In the genomic region with DNA sequence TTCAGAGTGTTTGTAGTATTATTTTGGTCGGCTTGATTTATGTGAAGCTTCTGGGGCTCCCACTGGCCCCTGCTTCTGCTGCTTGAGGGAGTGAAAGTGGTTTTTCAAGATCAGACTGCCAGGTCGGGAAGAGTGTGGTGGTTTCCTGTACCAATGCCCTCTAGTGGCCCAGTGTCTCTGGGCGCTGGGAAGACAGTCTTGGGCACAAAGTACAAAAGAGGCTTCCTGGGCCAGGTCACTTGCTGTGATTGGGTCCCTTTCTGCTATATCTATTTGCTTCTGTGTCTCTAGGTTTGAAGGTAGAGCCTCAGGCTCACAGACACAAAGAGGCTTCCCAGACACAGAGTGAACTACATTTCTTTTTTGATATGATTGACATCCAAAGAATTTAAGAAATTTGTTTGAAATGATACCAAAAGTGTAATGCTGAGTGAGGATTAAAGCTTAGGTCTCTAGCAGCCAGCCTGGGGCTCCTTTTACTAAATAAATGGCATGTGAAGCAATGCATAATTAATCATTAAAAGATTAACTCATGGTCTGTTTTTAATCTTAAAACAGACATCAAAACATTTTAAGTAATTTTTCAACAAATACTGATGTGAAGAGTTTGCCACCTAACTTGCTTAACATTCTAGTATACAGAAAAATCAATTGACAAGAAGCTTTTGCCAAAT, we compare ENCODE assay signal across 9 cellular contexts. TPM values are rescaled to one million over a fixed set of nuclear protein-coding genes. Genes with fewer than 3 reads are reported as not detected.
DNase-seq lines count a peak whose midpoint lies in the region; ATAC-seq, FAIRE-seq and TF ChIP-seq lines count a peak whose summit lies in the region.
"Had no signal": no experiment of that assay in that cellular context is flagged by ENCODE, and none has a peak within 500 bp of the region (broad histone marks: within the 10 kb centered on the region; RNA-seq: fewer than 3 reads in every experiment).

No MANE protein-coding gene starts in this region.

- no TSS peak for BruUV-seq in PC-3 (replicated peaks; lab: Mats Ljungman, UMichigan)

- ATAC-seq in CD4-positive, alpha-beta T cell (ENCODE audit: poor library complexity) = no peak
- ATAC-seq in GM18520 (IDR thresholded peaks at IDR 0.05; ENCODE audit: unreplicated experiment) = peak; percentile 56
- ATAC-seq in HG02973 (IDR thresholded peaks at IDR 0.05; ENCODE audit: unreplicated experiment) = peak; percentile 82
- peak; percentile 85 for ATAC-seq in PC-3

- no peaks in the 10 kb centered on the region for H3K27me3 ChIP-seq in CD4-positive, alpha-beta T cell (ENCODE audit: control insufficient read depth, insufficient read depth, low read length)
- H3K27me3 ChIP-seq in PC-3 (ENCODE audit: low read length) (peaks cover 5% of the 10 kb centered on the region; the same call in 1 of the 2 replicates), colonic mucosa (no peaks in the 10 kb centered on the region), neural progenitor cell (no peaks in the 10 kb centered on the region)
- H3K27me3 ChIP-seq: SJCRH30 had no signal

- no peaks in the 10 kb centered on the region for H3K9me3 Mint-ChIP-seq in CD4-positive, alpha-beta T cell
- H3K9me3 Mint-ChIP-seq in neural progenitor cell = no peaks in the 10 kb centered on the region

- DNase-seq in CD4-positive, alpha-beta T cell = peak in 4 of 10 experiments; percentile 0 to 6 (median 1)
- peak; percentile 55 for DNase-seq in PC-3
- DNase-seq in colonic mucosa = peak; percentile 68
- DNase-seq in neural progenitor cell (ENCODE audit: low spot score) = peak; percentile 60
- DNase-seq in frontal cortex (ENCODE audit: low spot score in 2 of 2) = no peak
- DNase-seq in 8988T = no peak

- H3K4me3 ChIP-seq in PC-3 (ENCODE audit: low read length) = no peak overlapping the region
- H3K4me3 ChIP-seq in colonic mucosa = no peak overlapping the region
- no peak overlapping the region for H3K4me3 ChIP-seq in neural progenitor cell
- H3K4me3 ChIP-seq: SJCRH30 had no signal

- H3K36me3 ChIP-seq in PC-3 (ENCODE audit: low read depth, low read length) (no peaks in the 10 kb centered on the region), colonic mucosa (no peaks in the 10 kb centered on the region), neural progenitor cell (no peaks in the 10 kb centered on the region)
- H3K36me3 ChIP-seq: SJCRH30 had no signal

- H3K27ac Mint-ChIP-seq in CD4-positive, alpha-beta T cell = no peak overlapping the region
- H3K27ac Mint-ChIP-seq in neural progenitor cell = no peak overlapping the region

- POLR2A ChIA-PET in CD4-positive, alpha-beta T cell (lab: Charles Lee) = interaction anchor here (0.7 kb wide), 1 partner anchor 64 kb away, joined by 3 read pairs; no protein-coding TSS in a partner anchor
- POLR2A ChIA-PET in PC-3 (lab: Charles Lee; ENCODE audit: unreplicated experiment) = no interaction called here

- no peak overlapping the region for H3K4me3 Mint-ChIP-seq in CD4-positive, alpha-beta T cell
- no peak overlapping the region for H3K4me3 Mint-ChIP-seq in neural progenitor cell

- no peaks in the 10 kb centered on the region for H3K9me3 ChIP-seq in CD4-positive, alpha-beta T cell (ENCODE audit: control insufficient read depth, low read length)
- H3K9me3 ChIP-seq in PC-3 (ENCODE audit: low read length) (no peaks in the 10 kb centered on the region), colonic mucosa (no peaks in the 10 kb centered on the region), neural progenitor cell (ENCODE audit: low read depth) (no peaks in the 10 kb centered on the region)
- H3K9me3 ChIP-seq: SJCRH30 had no signal

- intact Hi-C loops in CD4-positive, alpha-beta T cell (cut with DNase I, micrococcal nuclease) = no loop called here
- intact Hi-C loops in PC-3 (cut with micrococcal nuclease) = loop anchor here (1.0 kb wide), 1 partner anchor 58 kb away; no protein-coding TSS in a partner anchor
- intact Hi-C loops in colonic mucosa (cut with DNase I) = no loop called here

- no peak overlapping the region for H3K27ac ChIP-seq in CD4-positive, alpha-beta T cell (ENCODE audit: low read depth, low read length)
- H3K27ac ChIP-seq in PC-3 (ENCODE audit: low read length) = no peak overlapping the region
- no peak overlapping the region for H3K27ac ChIP-seq in colonic mucosa
- no peak overlapping the region for H3K27ac ChIP-seq in neural progenitor cell
- H3K27ac ChIP-seq: SJCRH30 had no signal

- CTCF ChIA-PET in CD4-positive, alpha-beta T cell (lab: Charles Lee) = no interaction called here
- CTCF ChIA-PET in PC-3 (lab: Charles Lee) = no interaction called here

- H3K9me2 ChIP-seq in PC-3 (replicated peaks; ENCODE audit: low read length) = no peaks in the 10 kb centered on the region

- H4K20me1 ChIP-seq in PC-3 (ENCODE audit: low read length) (no peaks in the 10 kb centered on the region), neural progenitor cell (ENCODE audit: low read depth) (no peaks in the 10 kb centered on the region)

- FAIRE-seq in frontal cortex (lab: Jason Lieb, UNC) = no peak

- H3K36me3 Mint-ChIP-seq in CD4-positive, alpha-beta T cell (ENCODE audit: low read depth) = peaks cover 26% of the 10 kb centered on the region
- H3K36me3 Mint-ChIP-seq in neural progenitor cell = no peaks in the 10 kb centered on the region

- H3K9ac ChIP-seq in PC-3 (ENCODE audit: low read length) (no peak overlapping the region), colonic mucosa (ENCODE audit: low read depth in 2 of 2, low read length in 2 of 2) (no peak overlapping the region), neural progenitor cell (no peak overlapping the region)

- H3K4me1 Mint-ChIP-seq in CD4-positive, alpha-beta T cell (ENCODE audit: low read depth) = peaks cover 5% of the 10 kb centered on the region
- H3K4me1 Mint-ChIP-seq in neural progenitor cell = no peaks in the 10 kb centered on the region

- H3K79me2 ChIP-seq in PC-3 (ENCODE audit: low read length) (no peaks in the 10 kb centered on the region), neural progenitor cell (ENCODE audit: low read depth) (no peaks in the 10 kb centered on the region)

- H3K4me1 ChIP-seq in PC-3 (ENCODE audit: insufficient read depth, low read length) = no peaks in the 10 kb centered on the region
- no peaks in the 10 kb centered on the region for H3K4me1 ChIP-seq in colonic mucosa
- no peaks in the 10 kb centered on the region for H3K4me1 ChIP-seq in neural progenitor cell
- H3K4me1 ChIP-seq: SJCRH30 had no signal

- H3F3A ChIP-seq in PC-3 (ENCODE audit: low read length, unreplicated experiment) = no peaks in the 10 kb centered on the region
- H3F3A ChIP-seq in neural progenitor cell (ENCODE audit: low read depth) = no peaks in the 10 kb centered on the region

- TF ChIP-seq CTCF in CD4-positive, alpha-beta T cell (IDR thresholded peaks at IDR 0.05) = peak; percentile 61
- TF ChIP-seq CTCF in PC-3 (conservative IDR thresholded peaks at IDR 0.05; ENCODE audit: low read depth, low read length) = peak; percentile 69
- TF ChIP-seq CTCF in colonic mucosa (IDR thresholded peaks at IDR 0.05) = peak; percentile 44
- peak; percentile 65 for TF ChIP-seq CTCF in neural progenitor cell (IDR thresholded peaks at IDR 0.05)

- H3K4me2 ChIP-seq in PC-3 (ENCODE audit: low read length) (no peak overlapping the region), neural progenitor cell (no peak overlapping the region)

- no peaks in the 10 kb centered on the region for H3K27me3 Mint-ChIP-seq in CD4-positive, alpha-beta T cell
- H3K27me3 Mint-ChIP-seq in neural progenitor cell (ENCODE audit: insufficient read depth, low read depth) = no peaks in the 10 kb centered on the region

- 0 out of 2 replicates have a peak overlapping the region, but pooled peaks have one; percentile 43 for H2AFZ ChIP-seq in PC-3 (ENCODE audit: low read length)
- H2AFZ ChIP-seq in neural progenitor cell (replicated peaks) = peak overlapping the region; percentile 73

RNA-seq across cellular contexts. Expression of gene ABCB1, which starts 36.3 kb away (rescaled TPM):
- total RNA-seq in CD4-positive, alpha-beta T cell = 10 to 100 TPM; 10.6 to 12.2 TPM
- total RNA-seq in PC-3 (2014; rRNA removed) (not detected in 2 replicates), colonic mucosa (100 to 1,000 TPM in 1 of 2 donors, 10 to 100 TPM in 1; 22.2 to 136 TPM), neural progenitor cell (ENCODE audit: low replicate concordance) (not detected in 2 replicates), frontal cortex (6.5 TPM)
- total RNA-seq: SJCRH30 had no signal

Comparison
In these comparisons a context has a peak if more than half of its experiments do, and no peak if none do; other contexts are left out.
1. DNase-seq: peak in PC-3 (single experiment), colonic mucosa (single experiment) and neural progenitor cell (single experiment); none in frontal cortex (0 of 2) and 8988T (single experiment).
2. Peak in every context shown above with its lines, with median percentiles within 50 percentile points of each other: CTCF ChIP-seq.